Comparison of ENCODE assay signal across 1 cellular context in the genomic region with DNA sequence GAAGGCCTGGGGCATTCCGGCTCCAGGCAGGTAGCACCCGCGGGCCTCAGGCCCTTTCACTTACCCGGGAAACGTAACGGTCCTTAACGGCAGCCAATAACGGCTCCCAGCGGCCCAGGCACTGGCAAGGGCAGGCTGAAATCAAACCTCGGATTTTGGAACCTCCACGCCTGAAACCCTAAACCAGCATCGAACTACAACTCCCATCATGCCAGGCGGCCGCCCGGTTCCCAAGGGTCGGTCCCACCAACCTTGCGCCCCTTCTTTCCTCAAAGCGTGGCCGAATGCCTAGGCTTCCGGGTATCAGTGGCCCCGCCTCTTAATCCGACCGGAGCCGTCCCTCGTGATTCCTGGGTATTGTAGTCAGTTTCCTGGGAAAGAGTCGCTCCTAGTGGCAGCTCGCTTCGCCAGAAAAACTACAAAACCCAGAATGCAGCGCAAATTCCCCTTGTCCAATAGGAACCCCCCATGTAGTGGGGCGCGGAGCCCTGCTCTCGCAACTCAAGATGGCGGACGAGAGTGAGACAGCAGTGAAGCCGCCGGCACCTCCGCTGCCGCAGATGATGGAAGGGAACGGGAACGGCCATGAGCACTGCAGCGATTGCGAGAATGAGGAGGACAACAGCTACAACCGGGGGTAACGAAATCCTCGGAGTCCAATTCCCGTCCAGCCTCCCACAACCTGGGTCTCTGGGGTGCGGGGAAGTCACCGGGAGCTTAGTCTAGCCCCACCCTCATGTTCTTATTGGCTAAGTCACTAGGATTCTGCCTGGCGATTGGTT.
TF ChIP-seq lines count a peak whose summit lies in the region.

A gene (plus strand): TSS at position 494 of the 782 bp plus-strand sequence. CDS start 13 bp downstream, at position 507.

TF ChIP-seq in GM12878, 131 proteins besides CTCF, POLR2A, EP300 and RAD21 (continued from another document):
- TF ChIP-seq CHD1 (IDR thresholded peaks at IDR 0.05; ENCODE audit: low read depth, low read length), result no peak
- no peak for TF ChIP-seq MTA2 (IDR thresholded peaks at IDR 0.05; ENCODE audit: low read depth)
- 0 out of 2 replicates have a peak, but pooled peaks have one; percentile 58 for TF ChIP-seq HDAC2 (IDR thresholded peaks at IDR 0.05)
- TF ChIP-seq RAD51 (IDR thresholded peaks at IDR 0.05), result peak; percentile 65
- TF ChIP-seq, protein P1, sequence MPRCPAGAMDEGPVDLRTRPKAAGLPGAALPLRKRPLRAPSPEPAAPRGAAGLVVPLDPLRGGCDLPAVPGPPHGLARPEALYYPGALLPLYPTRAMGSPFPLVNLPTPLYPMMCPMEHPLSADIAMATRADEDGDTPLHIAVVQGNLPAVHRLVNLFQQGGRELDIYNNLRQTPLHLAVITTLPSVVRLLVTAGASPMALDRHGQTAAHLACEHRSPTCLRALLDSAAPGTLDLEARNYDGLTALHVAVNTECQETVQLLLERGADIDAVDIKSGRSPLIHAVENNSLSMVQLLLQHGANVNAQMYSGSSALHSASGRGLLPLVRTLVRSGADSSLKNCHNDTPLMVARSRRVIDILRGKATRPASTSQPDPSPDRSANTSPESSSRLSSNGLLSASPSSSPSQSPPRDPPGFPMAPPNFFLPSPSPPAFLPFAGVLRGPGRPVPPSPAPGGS (IDR thresholded peaks at IDR 0.05; ENCODE audit: borderline replicate concordance, insufficient read depth, low read depth, low read length, poor library complexity, severe bottlenecking), result no peak
- peak; percentile 97 for TF ChIP-seq HCFC1 (IDR thresholded peaks at IDR 0.05; ENCODE audit: low read length)
- no peak for TF ChIP-seq ESRRA (IDR thresholded peaks at IDR 0.05; ENCODE audit: low read length)
- no peak for TF ChIP-seq CHD4 (IDR thresholded peaks at IDR 0.05)
- TF ChIP-seq RFX5 (IDR thresholded peaks at IDR 0.05; ENCODE audit: low read depth, low read length), result no peak
- TF ChIP-seq, protein P2, sequence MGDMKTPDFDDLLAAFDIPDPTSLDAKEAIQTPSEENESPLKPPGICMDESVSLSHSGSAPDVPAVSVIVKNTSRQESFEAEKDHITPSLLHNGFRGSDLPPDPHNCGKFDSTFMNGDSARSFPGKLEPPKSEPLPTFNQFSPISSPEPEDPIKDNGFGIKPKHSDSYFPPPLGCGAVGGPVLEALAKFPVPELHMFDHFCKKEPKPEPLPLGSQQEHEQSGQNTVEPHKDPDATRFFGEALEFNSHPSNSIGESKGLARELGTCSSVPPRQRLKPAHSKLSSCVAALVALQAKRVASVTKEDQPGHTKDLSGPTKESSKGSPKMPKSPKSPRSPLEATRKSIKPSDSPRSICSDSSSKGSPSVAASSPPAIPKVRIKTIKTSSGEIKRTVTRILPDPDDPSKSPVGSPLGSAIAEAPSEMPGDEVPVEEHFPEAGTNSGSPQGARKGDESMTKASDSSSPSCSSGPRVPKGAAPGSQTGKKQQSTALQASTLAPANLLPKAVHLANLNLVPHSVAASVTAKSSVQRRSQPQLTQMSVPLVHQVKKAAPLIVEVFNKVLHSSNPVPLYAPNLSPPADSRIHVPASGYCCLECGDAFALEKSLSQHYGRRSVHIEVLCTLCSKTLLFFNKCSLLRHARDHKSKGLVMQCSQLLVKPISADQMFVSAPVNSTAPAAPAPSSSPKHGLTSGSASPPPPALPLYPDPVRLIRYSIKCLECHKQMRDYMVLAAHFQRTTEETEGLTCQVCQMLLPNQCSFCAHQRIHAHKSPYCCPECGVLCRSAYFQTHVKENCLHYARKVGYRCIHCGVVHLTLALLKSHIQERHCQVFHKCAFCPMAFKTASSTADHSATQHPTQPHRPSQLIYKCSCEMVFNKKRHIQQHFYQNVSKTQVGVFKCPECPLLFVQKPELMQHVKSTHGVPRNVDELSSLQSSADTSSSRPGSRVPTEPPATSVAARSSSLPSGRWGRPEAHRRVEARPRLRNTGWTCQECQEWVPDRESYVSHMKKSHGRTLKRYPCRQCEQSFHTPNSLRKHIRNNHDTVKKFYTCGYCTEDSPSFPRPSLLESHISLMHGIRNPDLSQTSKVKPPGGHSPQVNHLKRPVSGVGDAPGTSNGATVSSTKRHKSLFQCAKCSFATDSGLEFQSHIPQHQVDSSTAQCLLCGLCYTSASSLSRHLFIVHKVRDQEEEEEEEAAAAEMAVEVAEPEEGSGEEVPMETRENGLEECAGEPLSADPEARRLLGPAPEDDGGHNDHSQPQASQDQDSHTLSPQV (IDR thresholded peaks at IDR 0.05), result no peak
- no peak; the same call in 1 of the 2 replicates for TF ChIP-seq PAX5 (IDR thresholded peaks at IDR 0.05; ENCODE audit: borderline replicate concordance, low read depth, low read length)
- TF ChIP-seq IKZF2 (IDR thresholded peaks at IDR 0.05), result no peak
- no peak for TF ChIP-seq EZH2 (IDR thresholded peaks at IDR 0.05; ENCODE audit: borderline replicate concordance, control insufficient read depth, low read depth, low read length)
- TF ChIP-seq GABPA (IDR thresholded peaks at IDR 0.05; ENCODE audit: low read depth), result peak; percentile 79
- TF ChIP-seq, protein P3, sequence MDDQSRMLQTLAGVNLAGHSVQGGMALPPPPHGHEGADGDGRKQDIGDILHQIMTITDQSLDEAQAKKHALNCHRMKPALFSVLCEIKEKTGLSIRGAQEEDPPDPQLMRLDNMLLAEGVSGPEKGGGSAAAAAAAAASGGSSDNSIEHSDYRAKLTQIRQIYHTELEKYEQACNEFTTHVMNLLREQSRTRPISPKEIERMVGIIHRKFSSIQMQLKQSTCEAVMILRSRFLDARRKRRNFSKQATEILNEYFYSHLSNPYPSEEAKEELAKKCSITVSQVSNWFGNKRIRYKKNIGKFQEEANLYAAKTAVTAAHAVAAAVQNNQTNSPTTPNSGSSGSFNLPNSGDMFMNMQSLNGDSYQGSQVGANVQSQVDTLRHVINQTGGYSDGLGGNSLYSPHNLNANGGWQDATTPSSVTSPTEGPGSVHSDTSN (IDR thresholded peaks at IDR 0.05; ENCODE audit: insufficient replicate concordance, low read depth, low read length), result peak; percentile 93
- no peak for TF ChIP-seq BMI1 (IDR thresholded peaks at IDR 0.05; ENCODE audit: borderline replicate concordance)
- TF ChIP-seq, protein P4, sequence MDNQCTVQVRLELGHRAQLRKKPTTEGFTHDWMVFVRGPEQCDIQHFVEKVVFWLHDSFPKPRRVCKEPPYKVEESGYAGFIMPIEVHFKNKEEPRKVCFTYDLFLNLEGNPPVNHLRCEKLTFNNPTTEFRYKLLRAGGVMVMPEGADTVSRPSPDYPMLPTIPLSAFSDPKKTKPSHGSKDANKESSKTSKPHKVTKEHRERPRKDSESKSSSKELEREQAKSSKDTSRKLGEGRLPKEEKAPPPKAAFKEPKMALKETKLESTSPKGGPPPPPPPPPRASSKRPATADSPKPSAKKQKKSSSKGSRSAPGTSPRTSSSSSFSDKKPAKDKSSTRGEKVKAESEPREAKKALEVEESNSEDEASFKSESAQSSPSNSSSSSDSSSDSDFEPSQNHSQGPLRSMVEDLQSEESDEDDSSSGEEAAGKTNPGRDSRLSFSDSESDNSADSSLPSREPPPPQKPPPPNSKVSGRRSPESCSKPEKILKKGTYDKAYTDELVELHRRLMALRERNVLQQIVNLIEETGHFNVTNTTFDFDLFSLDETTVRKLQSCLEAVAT (IDR thresholded peaks at IDR 0.05), result peak; percentile 57
- TF ChIP-seq FOXM1 (IDR thresholded peaks at IDR 0.05; ENCODE audit: low read depth, low read length), result no peak
- no peak for TF ChIP-seq MTA3 (IDR thresholded peaks at IDR 0.05; ENCODE audit: borderline replicate concordance, low read length)
- peak; percentile 60; the same call in 1 of the 2 replicates for TF ChIP-seq NFYA (IDR thresholded peaks at IDR 0.05; ENCODE audit: borderline replicate concordance, low read depth, low read length)
